9 cellular contexts compared by ENCODE assay signal in genomic region chr5:34578962-34579361, GRCh38.
"Had no signal": no experiment of that assay in that cellular context is flagged by ENCODE, and none has a peak within 500 bp of the region (broad histone marks: within the 10 kb centered on the region; RNA-seq: fewer than 3 reads in every experiment).

No MANE protein-coding gene starts in this region.

- H3K4me1 ChIP-seq: HAP-1 had no signal

- H3K9me3 ChIP-seq: HAP-1 had no signal

- H3K9ac ChIP-seq: GM23248 had no signal

- H2AFZ ChIP-seq: GM23248 had no signal

- H3K4me3 ChIP-seq: GM23248, HAP-1 had no signal

- H3K27ac ChIP-seq: GM23248, HL-60 had no signal

- FAIRE-seq: HepG2 had no signal

- H3K4me3 Mint-ChIP-seq: HFFc6 had no signal

- ATAC-seq: HCT116, HepG2 had no signal

- DNase-seq: GM23248, GOT3, H7, HFFc6, KBM-7 had no signal

- H3K36me3 ChIP-seq: HAP-1 had no signal

- H3K27ac Mint-ChIP-seq: HFFc6 had no signal
